ENCODE assay signal across 16 cellular contexts in the genomic region with DNA sequence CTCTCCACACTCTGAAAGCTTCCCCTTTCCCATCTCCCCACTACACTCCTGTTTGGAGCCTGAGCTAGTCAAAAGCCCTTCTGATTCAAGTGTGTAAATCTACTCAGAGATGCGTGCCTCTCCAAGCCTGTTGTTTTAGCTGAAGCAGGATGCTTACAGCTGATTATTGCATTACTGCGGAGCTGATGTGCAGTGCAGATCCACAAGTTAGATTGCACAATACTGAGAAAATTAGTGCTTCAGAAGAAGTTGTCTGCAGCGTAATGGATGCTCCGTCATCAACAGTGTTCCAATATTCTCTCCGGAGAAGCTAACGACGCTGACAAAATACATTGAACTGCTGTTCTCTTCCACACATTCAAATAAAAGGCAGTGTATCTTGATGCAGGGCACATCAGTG.
"Had no signal": no experiment of that assay in that cellular context is flagged by ENCODE, and none has a peak within 500 bp of the region (broad histone marks: within the 10 kb centered on the region; RNA-seq: fewer than 3 reads in every experiment).

No MANE protein-coding gene starts in this region.

- ATAC-seq: heart right ventricle; left ventricle myocardium superior; stimulated activated naive CD8-positive, alpha-beta T cell treated with anti-CD3 and anti-CD28 coated beads, Interleukin-15, Interleukin-2, amounts not matched to agents 100 U/mL and 50 U/mL, for 24 hours; upper lobe of right lung had no signal

- H3K4me3 ChIP-seq: breast epithelium, esophagus muscularis mucosa, heart right ventricle, ovary, suprapubic skin, upper lobe of right lung had no signal

- H3K27me3 ChIP-seq: ovary had no signal

- H3K4me1 ChIP-seq: breast epithelium, esophagus muscularis mucosa, heart right ventricle, suprapubic skin, upper lobe of right lung had no signal

- DNase-seq: activated CD4-positive, alpha-beta memory T cell treated with anti-CD3 and anti-CD28 coated beads, Interleukin-2, amount 10 ng/mL, durations not matched to agents 7 days and 5 days; activated CD8-positive, alpha-beta memory T cell treated with anti-CD3 and anti-CD28 coated beads, Interleukin-2, amount 50 U/mL, for 48 hours; activated naive CD8-positive, alpha-beta T cell treated with anti-CD3 and anti-CD28 coated beads, Interleukin-2, amount 10 ng/mL, durations not matched to agents 7 days and 5 days; foreskin melanocyte; heart right ventricle; left ventricle myocardium superior; mesendoderm; ovary; stimulated activated CD4-positive, alpha-beta T cell treated with anti-CD3 and anti-CD28 coated beads, Interleukin-4, amount 100 ng/mL, for 1 hour; stimulated activated CD8-positive, alpha-beta memory T cell treated with anti-CD3 and anti-CD28 coated beads, Interleukin-4, amount 100 ng/mL, for 48 hours; stimulated activated naive CD8-positive, alpha-beta T cell treated with anti-CD3 and anti-CD28 coated beads, Interleukin-15, Interleukin-2, amounts not matched to agents 100 U/mL and 50 U/mL, for 24 hours; T-helper 9 cell; upper lobe of right lung had no signal

- H3K27ac ChIP-seq: breast epithelium, esophagus muscularis mucosa, heart right ventricle, ovary, suprapubic skin, upper lobe of right lung had no signal

- H3K9me3 ChIP-seq: breast epithelium, esophagus muscularis mucosa, heart right ventricle, ovary, suprapubic skin, upper lobe of right lung had no signal

- H3K36me3 ChIP-seq: breast epithelium, esophagus muscularis mucosa, heart right ventricle, ovary, suprapubic skin, upper lobe of right lung had no signal
